Comparison of ENCODE assay signal across 1 cellular context in genomic region chr21:33641339-33642026, GRCh38.
TF ChIP-seq lines count a peak whose summit lies in the region.

Gene CRYZL1, minus strand, starts transcription at chr21:33641741. Its CDS starts 10,190 bp downstream, at chr21:33631551.

TF ChIP-seq in K562, 482 proteins besides CTCF, POLR2A, EP300 and RAD21 (continued from another document and continues in another):
- TF ChIP-seq ZNF609 (CRISPR knock-in tag; IDR thresholded peaks at IDR 0.05; ENCODE audit: borderline replicate concordance) (no peak; the same call in 1 of the 2 replicates), ZNF165 (CRISPR knock-in tag; IDR thresholded peaks at IDR 0.05; ENCODE audit: borderline replicate concordance) (0 out of 2 replicates have a peak, but pooled peaks have one; percentile 68), FOXJ2 (tag; IDR thresholded peaks at IDR 0.05) (peak; percentile 89; the same call in 1 of the 2 replicates), PTRF (tag; IDR thresholded peaks at IDR 0.05) (no peak), HNRNPK (IDR thresholded peaks at IDR 0.05; ENCODE audit: low read depth, low read length, poor library complexity, severe bottlenecking) (no peak), ARID3B (CRISPR knock-in tag; IDR thresholded peaks at IDR 0.05; ENCODE audit: borderline replicate concordance) (peak; percentile 45; the same call in 1 of the 2 replicates), ZNF76 (CRISPR knock-in tag; IDR thresholded peaks at IDR 0.05; ENCODE audit: borderline replicate concordance) (no peak), TOE1 (IDR thresholded peaks at IDR 0.05; ENCODE audit: borderline replicate concordance) (peak; percentile 43; the same call in 1 of the 2 replicates), TOE1 (CRISPR knock-in tag; IDR thresholded peaks at IDR 0.05; ENCODE audit: borderline replicate concordance, low read depth) (no peak), RNF2 (IDR thresholded peaks at IDR 0.05) (peak; percentile 72; the same call in 1 of the 2 replicates), ZNF511 (CRISPR knock-in tag; IDR thresholded peaks at IDR 0.05) (peak; percentile 87; the same call in 1 of the 2 replicates), NR2C2 (CRISPR knock-in tag; IDR thresholded peaks at IDR 0.05) (peak; percentile 79), NR2C2 (tag; IDR thresholded peaks at IDR 0.05) (peak; percentile 84), PML (IDR thresholded peaks at IDR 0.05; ENCODE audit: low read length) (peak; percentile 64), RBM22 (IDR thresholded peaks at IDR 0.05; ENCODE audit: low read depth, low read length, poor library complexity, severe bottlenecking) (peak; percentile 92), ZNF184 (CRISPR knock-in tag; IDR thresholded peaks at IDR 0.05) (no peak), ZNF668 (CRISPR knock-in tag; IDR thresholded peaks at IDR 0.05) (0 out of 2 replicates have a peak, but pooled peaks have one; percentile 22), NFATC3 (IDR thresholded peaks at IDR 0.05) (no peak), POLR2AphosphoS2 (IDR thresholded peaks at IDR 0.05; ENCODE audit: low read length) (no peak), BRD4 (IDR thresholded peaks at IDR 0.05) (no peak), E2F6 (IDR thresholded peaks at IDR 0.05; ENCODE audit: borderline replicate concordance in 1 of 2, extremely low read depth in 1 of 2, insufficient read depth in 1 of 2, insufficient read length in 1 of 2, low read depth in 1 of 2, low read length in 1 of 2, poor library complexity in 1 of 2, severe bottlenecking in 1 of 2) (peak; percentile 20 to 52), ZNF121 (CRISPR knock-in tag; conservative IDR thresholded peaks at IDR 0.05) (no peak), PHF8 (IDR thresholded peaks at IDR 0.05; ENCODE audit: borderline replicate concordance, low read length) (peak; percentile 95; the same call in 1 of the 2 replicates), RBM25 (IDR thresholded peaks at IDR 0.05; ENCODE audit: low read depth, low read length, severe bottlenecking) (peak; percentile 79), SMARCA5 (IDR thresholded peaks at IDR 0.05) (no peak), ATF2 (CRISPR knock-in tag; IDR thresholded peaks at IDR 0.05) (no peak), MIER1 (IDR thresholded peaks at IDR 0.05; ENCODE audit: low read depth) (no peak), HMGXB4 (CRISPR knock-in tag; IDR thresholded peaks at IDR 0.05) (no peak), SRF (CRISPR knock-in tag; IDR thresholded peaks at IDR 0.05) (no peak), ZBTB8A (IDR thresholded peaks at IDR 0.05; ENCODE audit: partially characterized antibody) (no peak), HDAC3 (IDR thresholded peaks at IDR 0.05; ENCODE audit: borderline replicate concordance, partially characterized antibody) (no peak), CXXC5 (CRISPR knock-in tag; IDR thresholded peaks at IDR 0.05) (peak; percentile 61; the same call in 1 of the 2 replicates), PBX2 (CRISPR knock-in tag; IDR thresholded peaks at IDR 0.05; ENCODE audit: low read depth) (peak; percentile 97), PBX2 (tag; conservative IDR thresholded peaks at IDR 0.05; ENCODE audit: low read depth) (peak; percentile 96), NEUROD1 (IDR thresholded peaks at IDR 0.05; ENCODE audit: borderline replicate concordance, low read depth, low read length, partially characterized antibody) (peak; percentile 93), ZBTB2 (IDR thresholded peaks at IDR 0.05) (no peak), ELK3 (CRISPR knock-in tag; IDR thresholded peaks at IDR 0.05) (no peak), SIN3A (IDR thresholded peaks at IDR 0.05; ENCODE audit: borderline replicate concordance in 2 of 2, control insufficient read depth in 1 of 2, low read depth in 2 of 2, low read length in 2 of 2) (peak in 1 of 2 experiments; percentile 38; a peak in 2 of 4 replicates), KDM4B (IDR thresholded peaks at IDR 0.05; ENCODE audit: borderline replicate concordance in 2 of 2, low read depth in 1 of 2) (no peak), CREM (IDR thresholded peaks at IDR 0.05; ENCODE audit: low read depth) (peak; percentile 93), RBFOX2 (IDR thresholded peaks at IDR 0.05; ENCODE audit: low read depth, low read length) (peak; percentile 82), SETDB1 (IDR thresholded peaks at IDR 0.05; ENCODE audit: low read length) (no peak), POLR2H (tag; IDR thresholded peaks at IDR 0.05; ENCODE audit: low read depth) (peak; percentile 69), PCBP2 (IDR thresholded peaks at IDR 0.05; ENCODE audit: low read depth, low read length, poor library complexity, severe bottlenecking) (no peak), NONO (IDR thresholded peaks at IDR 0.05; ENCODE audit: low read depth in 2 of 2, low read length in 1 of 2) (peak in 1 of 2 experiments; percentile 36; a peak in 1 of 4 replicates), ZNF699 (CRISPR knock-in tag; IDR thresholded peaks at IDR 0.05; ENCODE audit: insufficient replicate concordance) (no peak), MEF2D (tag; conservative IDR thresholded peaks at IDR 0.05; ENCODE audit: low read depth) (no peak), TGIF2 (CRISPR knock-in tag; IDR thresholded peaks at IDR 0.05) (no peak), MITF (IDR thresholded peaks at IDR 0.05) (no peak)
